ENCODE assay signal across 27 cellular contexts in genomic region chr12:5000658-5001390, GRCh38. TPM values are rescaled to one million over a fixed set of nuclear protein-coding genes. Genes with fewer than 3 reads are reported as not detected.
"Had no signal": no experiment of that assay in that cellular context is flagged by ENCODE, and none has a peak within 500 bp of the region (broad histone marks: within the 10 kb centered on the region; RNA-seq: fewer than 3 reads in every experiment).

No MANE protein-coding gene starts in this region.

- H3K27ac ChIP-seq: breast epithelium, epithelial cell of prostate, esophagus squamous epithelium, heart right ventricle, left ventricle myocardium inferior, pancreas, psoas muscle, spleen, thoracic aorta, uterus had no signal

- H3K27me3 ChIP-seq: pancreas, uterus had no signal

- H3K4me3 ChIP-seq: breast epithelium, esophagus squamous epithelium, heart right ventricle, left ventricle myocardium inferior, pancreas, psoas muscle, spleen, thoracic aorta, uterus had no signal

- H3K9me3 ChIP-seq: breast epithelium, esophagus squamous epithelium, heart right ventricle, left ventricle myocardium inferior, pancreas, psoas muscle, spleen, thoracic aorta, uterus had no signal

- DNase-seq: activated CD4-positive, alpha-beta T cell treated with anti-CD3 and anti-CD28 coated beads, Interleukin-2, amount 10 ng/mL, durations not matched to agents 24 days and 14 days; activated CD4-positive, CD25-positive, alpha-beta regulatory T cell treated with anti-CD3 and anti-CD28 coated beads, Interleukin-2, amount 50 U/mL, for 72 hours; activated CD8-positive, alpha-beta T cell treated with anti-CD3 and anti-CD28 coated beads for 36 hours; activated naive CD4-positive, alpha-beta T cell; activated T-cell treated with anti-CD3 and anti-CD28 coated beads, Interleukin-2, amount 50 U/mL, for 4 hours; dermis blood vessel endothelial cell; effector CD4-positive, alpha-beta T cell; esophagus squamous epithelium; foreskin melanocyte; heart right ventricle; left ventricle myocardium inferior; naive B cell; nephron progenitor cell; pancreas; psoas muscle; right cardiac atrium; T-helper 17 cell; T1000; uterus had no signal

- H3K4me1 ChIP-seq: breast epithelium, pancreas, spleen, uterus had no signal

- H3K36me3 ChIP-seq: breast epithelium, esophagus squamous epithelium, heart right ventricle, left ventricle myocardium inferior, pancreas, spleen, thoracic aorta, uterus had no signal

RNA-seq across cellular contexts. Expression of gene KCNA5, which starts 42.9 kb away (rescaled TPM):
- total RNA-seq: activated CD4-positive, alpha-beta T cell treated with anti-CD3 and anti-CD28 coated beads, Interleukin-2, amount 10 ng/mL, durations not matched to agents 24 days and 14 days; activated CD8-positive, alpha-beta T cell treated with anti-CD3 and anti-CD28 coated beads for 36 hours; activated naive CD4-positive, alpha-beta T cell treated with anti-CD3 and anti-CD28 coated beads, Interleukin-2, amount 50 U/mL, for 72 hours; activated T-cell treated with anti-CD3 and anti-CD28 coated beads, Interleukin-2, amount 50 U/mL, for 4 hours; activated T-helper 17 cell treated with anti-CD3 and anti-CD28 coated beads, Interleukin-2, amount 50 U/mL, for 72 hours; dermis blood vessel endothelial cell; glomerular endothelial cell; lung microvascular endothelial cell; T-helper 17 cell had no signal
